Comparison of ENCODE assay signal across 8 cellular contexts in genomic region chr11:5683636-5684387, GRCh38. TPM values are rescaled to one million over a fixed set of nuclear protein-coding genes. Genes with fewer than 3 reads are reported as not detected.
DNase-seq lines count a peak whose midpoint lies in the region; ATAC-seq, FAIRE-seq and TF ChIP-seq lines count a peak whose summit lies in the region.
"Not testable (repeated sequence)": the region's sequence is repeated elsewhere in the genome, so short reads cannot be mapped to it uniquely, and the experiment has no call there.

No MANE protein-coding gene starts in this region.

- POLR2A ChIA-PET in HepG2 (lab: Yijun Ruan, JAX), result interaction anchor here (0.7 to 1.8 kb wide), 2 partner anchors 39 to 84 kb away, joined by 3 to 6 read pairs; no protein-coding TSS in a partner anchor

- 96 to 97% methylated on average over 6 to 14 of the region's 15 CpGs for whole genome bisulfite sequencing in endodermal cell (ENCODE audit: insufficient coverage in 1 of 2, insufficient read length in 1 of 2), 2 experiments
- 63% methylated on average over 15 of the region's 15 CpGs for WGBS in HepG2 (ENCODE audit: low lambda C conversion rate)
- WGBS in prostate gland, result 50% methylated on average over 15 of the region's 15 CpGs

- not testable (repeated sequence) for TF ChIP-seq RAD21 in HepG2 (CRISPR knock-in tag; IDR thresholded peaks at IDR 0.05)

- ATAC-seq in CD4-positive, CD25-positive, alpha-beta regulatory T cell (ENCODE audit: low read depth in 2 of 2); activated naive CD4-positive, alpha-beta T cell treated with anti-CD3 and anti-CD28 coated beads, Interleukin-2, amount 50 U/mL, for 72 hours; HepG2: not testable (repeated sequence)

- peaks cover 13% of the 10 kb centered on the region for H3K36me3 Mint-ChIP-seq in CD4-positive, CD25-positive, alpha-beta regulatory T cell
- H3K36me3 Mint-ChIP-seq in T-helper 2 cell treated with Interferon-gamma antibody and Interleukin-4, amounts not matched to agents 5 μg/mL and 100 μg/mL, for 36 hours (ENCODE audit: low read depth), result peaks cover 29% of the 10 kb centered on the region
- H3K36me3 Mint-ChIP-seq in activated naive CD4-positive, alpha-beta T cell treated with anti-CD3 and anti-CD28 coated beads, Interleukin-2, amount 50 U/mL, for 72 hours, result peaks cover 20 to 22% of the 10 kb centered on the region in 2 donors
- peaks cover 14% of the 10 kb centered on the region for H3K36me3 Mint-ChIP-seq in endodermal cell (ENCODE audit: low read depth)

- peak in 2 of 3 donors; percentile 12 to 36 for DNase-seq in CD4-positive, CD25-positive, alpha-beta regulatory T cell
- DNase-seq in T-helper 2 cell treated with Interferon-gamma antibody and Interleukin-4, amounts not matched to agents 5 μg/mL and 100 μg/mL, for 36 hours (ENCODE audit: low spot score); endodermal cell; HepG2 (ENCODE audit: low spot score); prostate gland (ENCODE audit: low spot score): not testable (repeated sequence)
- DNase-seq in activated naive CD4-positive, alpha-beta T cell treated with anti-CD3 and anti-CD28 coated beads, Interleukin-2, amount 50 U/mL, for 72 hours (ENCODE audit: low spot score in 2 of 2), result peak; percentile 30 to 56

- peak overlapping the region; percentile 81 to 97 (median 96) for H3K27ac Mint-ChIP-seq in CD4-positive, CD25-positive, alpha-beta regulatory T cell
- H3K27ac Mint-ChIP-seq in T-helper 2 cell treated with Interferon-gamma antibody and Interleukin-4, amounts not matched to agents 5 μg/mL and 100 μg/mL, for 36 hours, result peak overlapping the region; percentile 88
- H3K27ac Mint-ChIP-seq in activated naive CD4-positive, alpha-beta T cell treated with anti-CD3 and anti-CD28 coated beads, Interleukin-2, amount 50 U/mL, for 72 hours, result peak overlapping the region; percentile 95 to 99
- H3K27ac Mint-ChIP-seq in endodermal cell, result peak overlapping the region; percentile 99

- peak overlapping the region; percentile 74 for H2AFZ ChIP-seq in HepG2 (ENCODE audit: low read length)

- peak overlapping the region; percentile 81 to 99 (median 97) for H3K4me3 Mint-ChIP-seq in CD4-positive, CD25-positive, alpha-beta regulatory T cell
- H3K4me3 Mint-ChIP-seq in T-helper 2 cell treated with Interferon-gamma antibody and Interleukin-4, amounts not matched to agents 5 μg/mL and 100 μg/mL, for 36 hours, result peak overlapping the region; percentile 90
- peak overlapping the region; percentile 68 for H3K4me3 Mint-ChIP-seq in endodermal cell

- FAIRE-seq in HepG2 (lab: Jason Lieb, UNC), result not testable (repeated sequence)

- intact Hi-C loops in HepG2 (cut with micrococcal nuclease; ENCODE audit: unreplicated experiment), result not testable (repeated sequence)
- intact Hi-C loops in prostate gland (cut with DNase I), result loop anchor here (10.0 kb wide), 1 partner anchor 59 kb away; the partner anchor contains the start of gene TRIM34

- CTCF ChIA-PET in HepG2 (lab: Yijun Ruan, JAX; ENCODE audit: low intra/inter-chr PET ratio, low total read pairs), result interaction anchor here (1.8 kb wide), 1 partner anchor 125 kb away, joined by 9 read pairs; the partner anchor contains the start of gene OR52N2

- not testable (repeated sequence) for H3K27me3 Mint-ChIP-seq in CD4-positive, CD25-positive, alpha-beta regulatory T cell; T-helper 2 cell treated with Interferon-gamma antibody and Interleukin-4, amounts not matched to agents 5 μg/mL and 100 μg/mL, for 36 hours (ENCODE audit: low read depth); endodermal cell (ENCODE audit: insufficient read depth)

- not testable (repeated sequence) for TF ChIP-seq EP300 in HepG2 (IDR thresholded peaks at IDR 0.05; ENCODE audit: low read depth in 2 of 2, low read length in 2 of 2); HepG2 (CRISPR knock-in tag; IDR thresholded peaks at IDR 0.05; ENCODE audit: borderline replicate concordance)

- H3K4me2 ChIP-seq in HepG2 (ENCODE audit: low read depth, low read length), result peak overlapping the region; percentile 94

- BruUV-seq in HepG2 (replicated peaks; lab: Mats Ljungman, UMichigan), result TSS peak; percentile 88

- H3K9ac ChIP-seq in HUES48 (ENCODE audit: low read depth, low read length) (peak overlapping the region; percentile 84; the same call in 1 of the 2 replicates), endodermal cell (ENCODE audit: extremely low read depth, low read length, poor library complexity, severe bottlenecking) (peak overlapping the region; percentile 79), HepG2 (ENCODE audit: insufficient read depth, low read depth, low read length) (peak overlapping the region; percentile 69)

- H3K4me1 Mint-ChIP-seq in CD4-positive, CD25-positive, alpha-beta regulatory T cell, result peaks cover 21 to 71% (median 56%) of the 10 kb centered on the region in 4 donors
- peaks cover 43% of the 10 kb centered on the region for H3K4me1 Mint-ChIP-seq in T-helper 2 cell treated with Interferon-gamma antibody and Interleukin-4, amounts not matched to agents 5 μg/mL and 100 μg/mL, for 36 hours (ENCODE audit: low read depth)
- H3K4me1 Mint-ChIP-seq in endodermal cell, result peaks cover 20% of the 10 kb centered on the region

- H3K9me3 Mint-ChIP-seq in CD4-positive, CD25-positive, alpha-beta regulatory T cell; T-helper 2 cell treated with Interferon-gamma antibody and Interleukin-4, amounts not matched to agents 5 μg/mL and 100 μg/mL, for 36 hours; activated naive CD4-positive, alpha-beta T cell treated with anti-CD3 and anti-CD28 coated beads, Interleukin-2, amount 50 U/mL, for 72 hours: not testable (repeated sequence)
- H3K9me3 Mint-ChIP-seq in endodermal cell, result peaks cover 18% of the 10 kb centered on the region

- not testable (repeated sequence) for H4K20me1 ChIP-seq in HepG2 (ENCODE audit: insufficient read depth, low read length)

- in situ Hi-C loops in HepG2 (cut with HindIII; ENCODE audit: extremely low pct_ligation_motif_present, low pct_unique_long_range_greater_than_20kb), result loop anchor here (10.0 kb wide), 1 partner anchor 121 kb away; the partner anchor contains the start of gene OR52N2

- TF ChIP-seq POLR2A in HepG2 (IDR thresholded peaks at IDR 0.05; ENCODE audit: insufficient read depth in 1 of 2, low read depth in 2 of 2, low read length in 2 of 2); prostate gland (IDR thresholded peaks at IDR 0.05): not testable (repeated sequence)

- peak overlapping the region; percentile 93 for H3K4me3 ChIP-seq in CD4-positive, CD25-positive, alpha-beta regulatory T cell (ENCODE audit: low read depth, low read length)
- H3K4me3 ChIP-seq in HUES48 (ENCODE audit: low read depth, low read length), result peak overlapping the region; percentile 61
- peak overlapping the region; percentile 82 for H3K4me3 ChIP-seq in endodermal cell (ENCODE audit: low read length)
- H3K4me3 ChIP-seq in HepG2 (replicated peaks in 1 of 3; ENCODE audit: insufficient read depth in 1 of 3, low read depth in 2 of 3, low read length in 3 of 3), result peak overlapping the region; percentile 55 to 70 (median 65)
- peak overlapping the region; percentile 34 to 42 for H3K4me3 ChIP-seq in prostate gland

- H3K4me1 ChIP-seq in CD4-positive, CD25-positive, alpha-beta regulatory T cell (ENCODE audit: control insufficient read depth, insufficient read depth, low read length, poor library complexity, severe bottlenecking), result peaks cover 27% of the 10 kb centered on the region
- H3K4me1 ChIP-seq in HUES48 (ENCODE audit: control insufficient read depth, insufficient read depth, low read length); endodermal cell (ENCODE audit: control insufficient read depth, insufficient read depth, low read length); HepG2 (ENCODE audit: insufficient read depth, low read length); prostate gland (replicated peaks): not testable (repeated sequence)

- H3K79me2 ChIP-seq in HepG2 (ENCODE audit: insufficient read depth, low read length), result not testable (repeated sequence)

- peak overlapping the region; percentile 89 for H3K27ac ChIP-seq in CD4-positive, CD25-positive, alpha-beta regulatory T cell (ENCODE audit: insufficient read depth, low read length, poor library complexity, severe bottlenecking)
- H3K27ac ChIP-seq in HUES48 (ENCODE audit: low read depth, low read length) (peak overlapping the region; percentile 93), endodermal cell (ENCODE audit: low read depth, low read length) (peak overlapping the region; percentile 98), HepG2 (ENCODE audit: extremely low read length, insufficient read depth, low read length) (peak overlapping the region; percentile 86), prostate gland (peak overlapping the region; percentile 94), temporal lobe (ENCODE audit: low read depth, low read length) (peak overlapping the region; percentile 82)

- not testable (repeated sequence) for H3K9me3 ChIP-seq in CD4-positive, CD25-positive, alpha-beta regulatory T cell (ENCODE audit: control insufficient read depth in 2 of 2, low read length in 2 of 2); HUES48 (ENCODE audit: control insufficient read depth, insufficient read depth, low read length); endodermal cell (ENCODE audit: control insufficient read depth, low read length); HepG2 (ENCODE audit: low read length); prostate gland

- TF ChIP-seq CTCF in endodermal cell (conservative IDR thresholded peaks at IDR 0.05); HepG2 (CRISPR knock-in tag; IDR thresholded peaks at IDR 0.05); prostate gland (IDR thresholded peaks at IDR 0.05): not testable (repeated sequence)

- not testable (repeated sequence) for H3K27me3 ChIP-seq in CD4-positive, CD25-positive, alpha-beta regulatory T cell (ENCODE audit: control insufficient read depth, insufficient read depth, low read length); HUES48 (ENCODE audit: control insufficient read depth, insufficient read depth, low read length); endodermal cell (ENCODE audit: control insufficient read depth, insufficient read depth, low read length, poor library complexity, severe bottlenecking); HepG2 (ENCODE audit: control insufficient read depth in 1 of 2, insufficient read depth in 2 of 2, low read length in 2 of 2); prostate gland (replicated peaks; ENCODE audit: insufficient read depth)

- peaks cover 15% of the 10 kb centered on the region for H3K36me3 ChIP-seq in CD4-positive, CD25-positive, alpha-beta regulatory T cell (ENCODE audit: control insufficient read depth, insufficient read depth, low read length)
- H3K36me3 ChIP-seq in HUES48 (ENCODE audit: control insufficient read depth, insufficient read depth, low read length); endodermal cell (ENCODE audit: control insufficient read depth, insufficient read depth, low read length); HepG2 (replicated peaks in 1 of 2; ENCODE audit: control insufficient read depth in 1 of 2, insufficient read depth in 2 of 2, low read length in 2 of 2); prostate gland: not testable (repeated sequence)

RNA-seq across cellular contexts. Expression of gene TRIM5, which starts 1.1 kb away (rescaled TPM):
- 15.2 TPM for total RNA-seq in CD4-positive, CD25-positive, alpha-beta regulatory T cell
- polyA plus RNA-seq in CD4-positive, CD25-positive, alpha-beta regulatory T cell, result 1 to 10 TPM; 6.0 to 7.7 (median 7.5) TPM
- 10 to 100 TPM; 30.2 to 31.9 TPM for total RNA-seq in activated naive CD4-positive, alpha-beta T cell treated with anti-CD3 and anti-CD28 coated beads, Interleukin-2, amount 50 U/mL, for 72 hours
- total RNA-seq in endodermal cell (10 to 100 TPM; 16.0 to 21.4 TPM), HepG2 (2016; rRNA removed; fragmentation: Illumina TruSeq; extraction: Trizol) (13.1 and 19.9 TPM in 2 replicates), prostate gland (10 to 100 TPM; 17.4 to 36.9 TPM), temporal lobe (3.4 TPM)
- 21.3 TPM for polyA plus RNA-seq in endodermal cell (2013, experiment 1 of 2)
- 22.7 TPM for polyA plus RNA-seq in endodermal cell (2013, experiment 2 of 2)
- total RNA-seq in HepG2 (2016; cell fraction: cytosol; rRNA removed; fragmentation: Illumina TruSeq; extraction: Trizol; ENCODE audit: low read depth), result 1.2 and 1.4 TPM in 2 replicates
- total RNA-seq in HepG2 (2016; cell fraction: insoluble cytoplasmic fraction; rRNA removed; fragmentation: Illumina TruSeq; extraction: Trizol), result 14.0 and 18.8 TPM in 2 replicates
- 3.9 and 5.4 TPM in 2 replicates for total RNA-seq in HepG2 (2016; cell fraction: membrane; rRNA removed; fragmentation: Illumina TruSeq; extraction: Trizol)
- 12.2 and 15.5 TPM in 2 replicates for total RNA-seq in HepG2 (2016; cell fraction: nucleus; rRNA removed; fragmentation: Illumina TruSeq; extraction: Trizol)
- polyA plus RNA-seq in HepG2 (2011; rRNA removed), result 7.0 and 7.8 TPM in 2 replicates
- 3.5 and 6.0 TPM in 2 replicates for polyA plus RNA-seq in HepG2 (2011; cell fraction: cytosol; rRNA removed)
- polyA plus RNA-seq in HepG2 (2011; cell fraction: nucleus; rRNA removed), result 4.2 and 7.6 TPM in 2 replicates
- 5.2 and 6.9 TPM in 2 replicates for polyA plus RNA-seq in HepG2 (2012)
- 0.83 and 0.87 TPM in 2 replicates for polyA plus RNA-seq in HepG2 (2016; cell fraction: cytosol; fragmentation: Illumina TruSeq; extraction: Trizol; ENCODE audit: low read depth)
- 13.8 and 14.0 TPM in 2 replicates for polyA plus RNA-seq in HepG2 (2016; cell fraction: insoluble cytoplasmic fraction; fragmentation: Illumina TruSeq; extraction: Trizol; ENCODE audit: low read depth)
- polyA plus RNA-seq in HepG2 (2016; cell fraction: membrane; fragmentation: Illumina TruSeq; extraction: Trizol; ENCODE audit: low read depth), result 2.4 and 3.1 TPM in 2 replicates
- 13.1 and 13.2 TPM in 2 replicates for polyA plus RNA-seq in HepG2 (2016; cell fraction: nucleus; fragmentation: Illumina TruSeq; extraction: Trizol; ENCODE audit: insufficient read depth, low read depth)
- 6.2 and 13.6 TPM in 2 replicates for polyA minus RNA-seq in HepG2 (2011; rRNA and poly(A)+ RNA removed; ENCODE audit: low replicate concordance)
- 5.2 and 5.9 TPM in 2 replicates for polyA minus RNA-seq in HepG2 (2011; cell fraction: cytosol; rRNA and poly(A)+ RNA removed)
- polyA minus RNA-seq in HepG2 (2011; cell fraction: nucleus; rRNA and poly(A)+ RNA removed), result 12.1 and 13.2 TPM in 2 replicates

RNA-seq across cellular contexts. Expression of gene TRIM22, which starts 5.8 kb away (rescaled TPM):
- total RNA-seq in CD4-positive, CD25-positive, alpha-beta regulatory T cell, result 378 TPM
- 100 to 1,000 TPM; 233 to 336 (median 250) TPM for polyA plus RNA-seq in CD4-positive, CD25-positive, alpha-beta regulatory T cell
- total RNA-seq in activated naive CD4-positive, alpha-beta T cell treated with anti-CD3 and anti-CD28 coated beads, Interleukin-2, amount 50 U/mL, for 72 hours, result 100 to 1,000 TPM; 151 to 228 TPM
- 1 to 10 TPM; 1.1 to 3.1 TPM for total RNA-seq in endodermal cell
- 4.5 TPM for polyA plus RNA-seq in endodermal cell (2013, experiment 1 of 2)
- polyA plus RNA-seq in endodermal cell (2013, experiment 2 of 2), result 2.8 TPM
- 2.2 and 2.4 TPM in 2 replicates for total RNA-seq in HepG2 (2016; rRNA removed; fragmentation: Illumina TruSeq; extraction: Trizol)
- 0.18 TPM in 1 of 2 replicates, not detected in the other for total RNA-seq in HepG2 (2016; cell fraction: cytosol; rRNA removed; fragmentation: Illumina TruSeq; extraction: Trizol; ENCODE audit: low read depth)
- 2.5 and 2.9 TPM in 2 replicates for total RNA-seq in HepG2 (2016; cell fraction: insoluble cytoplasmic fraction; rRNA removed; fragmentation: Illumina TruSeq; extraction: Trizol)
- 0.43 and 0.59 TPM in 2 replicates for total RNA-seq in HepG2 (2016; cell fraction: membrane; rRNA removed; fragmentation: Illumina TruSeq; extraction: Trizol)
- total RNA-seq in HepG2 (2016; cell fraction: nucleus; rRNA removed; fragmentation: Illumina TruSeq; extraction: Trizol), result 2.6 and 3.7 TPM in 2 replicates
- polyA plus RNA-seq in HepG2 (2011; rRNA removed), result 3.2 and 3.4 TPM in 2 replicates
- 0.63 and 1.5 TPM in 2 replicates for polyA plus RNA-seq in HepG2 (2011; cell fraction: cytosol; rRNA removed)
- polyA plus RNA-seq in HepG2 (2011; cell fraction: nucleus; rRNA removed), result 4.6 and 7.1 TPM in 2 replicates
- 1.5 and 4.6 TPM in 2 replicates for polyA plus RNA-seq in HepG2 (2012)
- 0.10 and 0.29 TPM in 2 replicates for polyA plus RNA-seq in HepG2 (2016; cell fraction: cytosol; fragmentation: Illumina TruSeq; extraction: Trizol; ENCODE audit: low read depth)
- 1.6 and 2.4 TPM in 2 replicates for polyA plus RNA-seq in HepG2 (2016; cell fraction: insoluble cytoplasmic fraction; fragmentation: Illumina TruSeq; extraction: Trizol; ENCODE audit: low read depth)
- 0.16 and 0.17 TPM in 2 replicates for polyA plus RNA-seq in HepG2 (2016; cell fraction: membrane; fragmentation: Illumina TruSeq; extraction: Trizol; ENCODE audit: low read depth)
- 4.4 and 5.1 TPM in 2 replicates for polyA plus RNA-seq in HepG2 (2016; cell fraction: nucleus; fragmentation: Illumina TruSeq; extraction: Trizol; ENCODE audit: insufficient read depth, low read depth)
- 0.37 and 2.1 TPM in 2 replicates for polyA minus RNA-seq in HepG2 (2011; rRNA and poly(A)+ RNA removed; ENCODE audit: low replicate concordance)
- polyA minus RNA-seq in HepG2 (2011; cell fraction: cytosol; rRNA and poly(A)+ RNA removed), result 0.70 and 0.99 TPM in 2 replicates
- polyA minus RNA-seq in HepG2 (2011; cell fraction: nucleus; rRNA and poly(A)+ RNA removed), result 3.3 and 7.7 TPM in 2 replicates
- total RNA-seq in prostate gland, result 10 to 100 TPM; 32.8 to 47.4 TPM
- 10.6 TPM for total RNA-seq in temporal lobe

RNA-seq across cellular contexts. Expression of gene OR56B1, which starts 52.4 kb away (rescaled TPM):
- not detected for total RNA-seq in CD4-positive, CD25-positive, alpha-beta regulatory T cell
- under 1 TPM in 1 of 4 donors, not detected in 3; 0.09 TPM for polyA plus RNA-seq in CD4-positive, CD25-positive, alpha-beta regulatory T cell
- total RNA-seq in activated naive CD4-positive, alpha-beta T cell treated with anti-CD3 and anti-CD28 coated beads, Interleukin-2, amount 50 U/mL, for 72 hours, result under 1 TPM; 0.48 to 0.93 TPM
- total RNA-seq in endodermal cell, result not detected
- polyA plus RNA-seq in endodermal cell (2013, experiment 1 of 2), result not detected
- polyA plus RNA-seq in endodermal cell (2013, experiment 2 of 2), result not detected
- total RNA-seq in HepG2 (2016; rRNA removed; fragmentation: Illumina TruSeq; extraction: Trizol), result not detected in 2 replicates
- not detected in 2 replicates for total RNA-seq in HepG2 (2016; cell fraction: cytosol; rRNA removed; fragmentation: Illumina TruSeq; extraction: Trizol; ENCODE audit: low read depth)
- total RNA-seq in HepG2 (2016; cell fraction: insoluble cytoplasmic fraction; rRNA removed; fragmentation: Illumina TruSeq; extraction: Trizol), result not detected in 2 replicates
- not detected in 2 replicates for total RNA-seq in HepG2 (2016; cell fraction: membrane; rRNA removed; fragmentation: Illumina TruSeq; extraction: Trizol)
- not detected in 2 replicates for total RNA-seq in HepG2 (2016; cell fraction: nucleus; rRNA removed; fragmentation: Illumina TruSeq; extraction: Trizol)
- not detected in 2 replicates for polyA plus RNA-seq in HepG2 (2011; rRNA removed)
- not detected in 2 replicates for polyA plus RNA-seq in HepG2 (2011; cell fraction: cytosol; rRNA removed)
- not detected in 2 replicates for polyA plus RNA-seq in HepG2 (2011; cell fraction: nucleus; rRNA removed)
- not detected in 2 replicates for polyA plus RNA-seq in HepG2 (2012)
- polyA plus RNA-seq in HepG2 (2016; cell fraction: cytosol; fragmentation: Illumina TruSeq; extraction: Trizol; ENCODE audit: low read depth), result not detected in 2 replicates
- polyA plus RNA-seq in HepG2 (2016; cell fraction: insoluble cytoplasmic fraction; fragmentation: Illumina TruSeq; extraction: Trizol; ENCODE audit: low read depth), result not detected in 2 replicates
- polyA plus RNA-seq in HepG2 (2016; cell fraction: membrane; fragmentation: Illumina TruSeq; extraction: Trizol; ENCODE audit: low read depth), result not detected in 2 replicates
- polyA plus RNA-seq in HepG2 (2016; cell fraction: nucleus; fragmentation: Illumina TruSeq; extraction: Trizol; ENCODE audit: insufficient read depth, low read depth), result not detected in 2 replicates
- 0.16 TPM in 1 of 2 replicates, not detected in the other for polyA minus RNA-seq in HepG2 (2011; rRNA and poly(A)+ RNA removed; ENCODE audit: low replicate concordance)
- polyA minus RNA-seq in HepG2 (2011; cell fraction: cytosol; rRNA and poly(A)+ RNA removed), result not detected in 2 replicates
- not detected in 2 replicates for polyA minus RNA-seq in HepG2 (2011; cell fraction: nucleus; rRNA and poly(A)+ RNA removed)
- not detected for total RNA-seq in prostate gland
- total RNA-seq in temporal lobe, result not detected

RNA-seq across cellular contexts. Expression of gene TRIM34, which starts 59.0 kb away (rescaled TPM):
- total RNA-seq in CD4-positive, CD25-positive, alpha-beta regulatory T cell, result 9.8 TPM
- polyA plus RNA-seq in CD4-positive, CD25-positive, alpha-beta regulatory T cell, result 10 to 100 TPM; 17.5 to 21.3 (median 19.5) TPM
- 10 to 100 TPM; 10.9 to 12.0 TPM for total RNA-seq in activated naive CD4-positive, alpha-beta T cell treated with anti-CD3 and anti-CD28 coated beads, Interleukin-2, amount 50 U/mL, for 72 hours
- total RNA-seq in endodermal cell, result 1 to 10 TPM in 1 of 2 donors, under 1 TPM in 1; 0.68 to 1.2 TPM
- polyA plus RNA-seq in endodermal cell (2013, experiment 1 of 2), result 1.7 TPM
- polyA plus RNA-seq in endodermal cell (2013, experiment 2 of 2), result 1.7 TPM
- 0.42 and 0.72 TPM in 2 replicates for total RNA-seq in HepG2 (2016; rRNA removed; fragmentation: Illumina TruSeq; extraction: Trizol)
- total RNA-seq in HepG2 (2016; cell fraction: cytosol; rRNA removed; fragmentation: Illumina TruSeq; extraction: Trizol; ENCODE audit: low read depth), result 0.09 TPM in 1 of 2 replicates, not detected in the other
- 0.40 and 0.48 TPM in 2 replicates for total RNA-seq in HepG2 (2016; cell fraction: insoluble cytoplasmic fraction; rRNA removed; fragmentation: Illumina TruSeq; extraction: Trizol)
- total RNA-seq in HepG2 (2016; cell fraction: membrane; rRNA removed; fragmentation: Illumina TruSeq; extraction: Trizol), result 0.10 and 0.40 TPM in 2 replicates
- 0.47 and 0.68 TPM in 2 replicates for total RNA-seq in HepG2 (2016; cell fraction: nucleus; rRNA removed; fragmentation: Illumina TruSeq; extraction: Trizol)
- polyA plus RNA-seq in HepG2 (2011; rRNA removed), result 0.13 and 0.33 TPM in 2 replicates
- polyA plus RNA-seq in HepG2 (2011; cell fraction: cytosol; rRNA removed), result 0.11 and 0.17 TPM in 2 replicates
- 0.35 and 0.83 TPM in 2 replicates for polyA plus RNA-seq in HepG2 (2011; cell fraction: nucleus; rRNA removed)
- 0.07 and 0.16 TPM in 2 replicates for polyA plus RNA-seq in HepG2 (2012)
- polyA plus RNA-seq in HepG2 (2016; cell fraction: cytosol; fragmentation: Illumina TruSeq; extraction: Trizol; ENCODE audit: low read depth), result 0.12 TPM in 1 of 2 replicates, not detected in the other
- polyA plus RNA-seq in HepG2 (2016; cell fraction: insoluble cytoplasmic fraction; fragmentation: Illumina TruSeq; extraction: Trizol; ENCODE audit: low read depth), result 0.43 and 0.85 TPM in 2 replicates
- 0.09 TPM in 1 of 2 replicates, not detected in the other for polyA plus RNA-seq in HepG2 (2016; cell fraction: membrane; fragmentation: Illumina TruSeq; extraction: Trizol; ENCODE audit: low read depth)
- 0.57 and 0.62 TPM in 2 replicates for polyA plus RNA-seq in HepG2 (2016; cell fraction: nucleus; fragmentation: Illumina TruSeq; extraction: Trizol; ENCODE audit: insufficient read depth, low read depth)
- 2.3 TPM in 1 of 2 replicates, not detected in the other for polyA minus RNA-seq in HepG2 (2011; rRNA and poly(A)+ RNA removed; ENCODE audit: low replicate concordance)
- not detected in 2 replicates for polyA minus RNA-seq in HepG2 (2011; cell fraction: cytosol; rRNA and poly(A)+ RNA removed)
- 0.26 and 0.62 TPM in 2 replicates for polyA minus RNA-seq in HepG2 (2011; cell fraction: nucleus; rRNA and poly(A)+ RNA removed)
- total RNA-seq in prostate gland, result 10 to 100 TPM; 10.3 to 15.5 TPM
- total RNA-seq in temporal lobe, result 0.74 TPM

Comparison
In these comparisons a context has a peak if more than half of its experiments do, and no peak if none do; other contexts are left out.
1. H3K4me3 ChIP-seq: peak in every context shown above with its lines; median percentile 93 in CD4-positive, CD25-positive, alpha-beta regulatory T cell; 82 in endodermal cell; 65 in HepG2; 61 in HUES48; 38 in prostate gland.